1 cellular context compared by ENCODE assay signal in the genomic region with DNA sequence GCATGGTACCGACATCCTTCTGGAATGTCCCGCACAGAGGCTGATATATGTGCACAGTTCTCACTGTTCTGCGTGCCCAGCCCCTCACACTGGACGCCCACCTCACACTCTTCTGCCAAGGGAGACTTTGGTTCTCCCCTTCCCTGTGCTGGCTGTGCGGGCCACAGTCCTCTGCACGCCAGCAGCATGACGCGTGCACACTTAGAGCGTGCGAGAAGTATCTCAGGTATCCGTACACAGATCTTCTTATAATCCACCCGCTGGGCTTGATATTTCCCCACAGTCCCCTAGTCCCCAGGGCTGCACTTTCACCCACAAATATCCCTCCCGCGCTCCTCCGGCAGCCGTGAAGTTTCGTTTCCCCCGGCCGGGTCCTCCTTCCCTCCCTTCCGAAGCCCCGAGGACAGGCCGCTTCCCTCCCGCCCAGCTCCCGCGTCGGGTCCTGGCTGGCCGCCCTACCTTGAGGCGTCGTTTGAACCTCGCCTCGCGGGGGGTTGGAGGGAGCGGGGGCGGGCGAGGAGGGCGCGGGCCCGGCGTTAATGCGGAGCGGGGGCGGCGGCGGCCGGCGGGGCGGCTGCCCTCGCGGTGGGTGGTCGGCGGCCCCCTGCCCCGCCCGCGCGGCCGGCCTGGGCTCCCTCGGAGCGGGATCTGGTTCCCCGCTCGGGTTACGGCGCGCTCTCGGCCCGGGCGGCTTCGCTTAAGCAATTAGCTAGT.
TF ChIP-seq lines count a peak whose summit lies in the region.

No MANE protein-coding gene starts in this region.

TF ChIP-seq in HEK293, 187 proteins besides CTCF, POLR2A, EP300 and RAD21 (continued from another document):
- TF ChIP-seq, protein P1, sequence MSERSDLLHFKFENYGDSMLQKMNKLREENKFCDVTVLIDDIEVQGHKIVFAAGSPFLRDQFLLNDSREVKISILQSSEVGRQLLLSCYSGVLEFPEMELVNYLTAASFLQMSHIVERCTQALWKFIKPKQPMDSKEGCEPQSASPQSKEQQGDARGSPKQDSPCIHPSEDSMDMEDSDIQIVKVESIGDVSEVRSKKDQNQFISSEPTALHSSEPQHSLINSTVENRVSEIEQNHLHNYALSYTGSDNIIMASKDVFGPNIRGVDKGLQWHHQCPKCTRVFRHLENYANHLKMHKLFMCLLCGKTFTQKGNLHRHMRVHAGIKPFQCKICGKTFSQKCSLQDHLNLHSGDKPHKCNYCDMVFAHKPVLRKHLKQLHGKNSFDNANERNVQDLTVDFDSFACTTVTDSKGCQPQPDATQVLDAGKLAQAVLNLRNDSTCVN (tag by site-specific recombination; optimal IDR thresholded peaks at IDR 0.05), result peak; percentile 30
TF ChIP-seq in HEK293: peak in this region for 15.
